Comparison of ENCODE assay signal across 11 cellular contexts in genomic region chr12:106135781-106136180, GRCh38. TPM values are rescaled to one million over a fixed set of nuclear protein-coding genes. Genes with fewer than 3 reads are reported as not detected.
A peak's percentile ranks its signal among the peaks of the same experiment; 100 is the strongest.
DNase-seq lines count a peak whose midpoint lies in the region; ATAC-seq and TF ChIP-seq lines count a peak whose summit lies in the region.
"Had no signal": no experiment of that assay in that cellular context is flagged by ENCODE, and none has a peak within 500 bp of the region (broad histone marks: within the 10 kb centered on the region; RNA-seq: fewer than 3 reads in every experiment).

No MANE protein-coding gene starts in this region.

- H3K27ac ChIP-seq in left ventricle myocardium inferior (replicated peaks) = peak overlapping the region; percentile 98
- H3K27ac ChIP-seq in aorta (ENCODE audit: low read depth in 1 of 2, low read length in 2 of 2) = peak overlapping the region; percentile 31 to 58
- H3K27ac ChIP-seq: spleen had no signal

- H3K4me3 ChIP-seq in left ventricle myocardium inferior = peak overlapping the region; percentile 95
- peak overlapping the region; percentile 20 to 37 for H3K4me3 ChIP-seq in aorta (ENCODE audit: low read length in 2 of 2)

- POLR2A ChIA-PET in activated CD8-positive, alpha-beta T cell treated with anti-CD3 and anti-CD28 coated beads, Interleukin-2, amount 10 ng/mL, durations not matched to agents 7 days and 5 days (lab: Charles Lee) = no interaction called here

- peaks cover 64% of the 10 kb centered on the region for H3K4me1 Mint-ChIP-seq in chondrocyte (ENCODE audit: low read depth)
- H3K4me1 Mint-ChIP-seq in activated CD8-positive, alpha-beta T cell treated with anti-CD3 and anti-CD28 coated beads, Interleukin-2, amount 10 ng/mL, durations not matched to agents 7 days and 5 days (ENCODE audit: low read depth) = no peaks in the 10 kb centered on the region

- H3K9me3 ChIP-seq in left ventricle myocardium inferior (replicated peaks) (no peaks in the 10 kb centered on the region), aorta (ENCODE audit: control insufficient read depth, low read length) (no peaks in the 10 kb centered on the region)
- H3K9me3 ChIP-seq: spleen had no signal

- ATAC-seq in left ventricle myocardium superior (no peak), aorta (ENCODE audit: low FRiP score) (no peak)
- ATAC-seq in activated CD8-positive, alpha-beta T cell treated with anti-CD3 and anti-CD28 coated beads, Interleukin-2, amount 10 ng/mL, durations not matched to agents 7 days and 5 days = no peak
- ATAC-seq in activated CD4-positive, CD25-positive, alpha-beta regulatory T cell treated with anti-CD3 and anti-CD28 coated beads, Interleukin-2, amount 50 U/mL, for 24 hours = no peak

- H3K36me3 Mint-ChIP-seq in chondrocyte (ENCODE audit: low read depth) = peaks cover 14% of the 10 kb centered on the region
- H3K36me3 Mint-ChIP-seq in activated CD8-positive, alpha-beta T cell treated with anti-CD3 and anti-CD28 coated beads, Interleukin-2, amount 10 ng/mL, durations not matched to agents 7 days and 5 days (ENCODE audit: low read depth) = no peaks in the 10 kb centered on the region

- no peak for TF ChIP-seq CTCF in left ventricle myocardium inferior (IDR thresholded peaks at IDR 0.05; ENCODE audit: borderline replicate concordance)
- TF ChIP-seq CTCF in chondrocyte (IDR thresholded peaks at IDR 0.05) = no peak

- H3K4me3 Mint-ChIP-seq in chondrocyte (ENCODE audit: unreplicated experiment) = peak overlapping the region; percentile 94
- no peak overlapping the region for H3K4me3 Mint-ChIP-seq in activated CD8-positive, alpha-beta T cell treated with anti-CD3 and anti-CD28 coated beads, Interleukin-2, amount 10 ng/mL, durations not matched to agents 7 days and 5 days
- H3K4me3 Mint-ChIP-seq: dendritic cell treated with granulocyte-macrophage colony-stimulating factor and Interleukin-4, amounts not matched to agents 40 ng/mL and 50 ng/mL, for 4 days had no signal

- CTCF ChIA-PET in activated CD8-positive, alpha-beta T cell treated with anti-CD3 and anti-CD28 coated beads, Interleukin-2, amount 10 ng/mL, durations not matched to agents 7 days and 5 days (lab: Charles Lee) = interaction anchor here (0.7 to 4.2 kb wide), 18 partner anchors 9 to 716 kb away, joined by 3 to 50 read pairs (median 4); no protein-coding TSS in a partner anchor

- no peaks in the 10 kb centered on the region for H3K9me3 Mint-ChIP-seq in chondrocyte (ENCODE audit: low read depth)
- no peaks in the 10 kb centered on the region for H3K9me3 Mint-ChIP-seq in activated CD8-positive, alpha-beta T cell treated with anti-CD3 and anti-CD28 coated beads, Interleukin-2, amount 10 ng/mL, durations not matched to agents 7 days and 5 days (ENCODE audit: insufficient read depth)
- H3K9me3 Mint-ChIP-seq: CD4-positive, alpha-beta T cell; dendritic cell treated with granulocyte-macrophage colony-stimulating factor and Interleukin-4, amounts not matched to agents 40 ng/mL and 50 ng/mL, for 4 days had no signal

- H3K36me3 ChIP-seq in left ventricle myocardium inferior = no peaks in the 10 kb centered on the region
- no peaks in the 10 kb centered on the region for H3K36me3 ChIP-seq in aorta (ENCODE audit: control insufficient read depth in 1 of 2, insufficient read depth in 2 of 2, low read length in 1 of 2)
- H3K36me3 ChIP-seq: spleen had no signal

- H3K4me1 ChIP-seq in left ventricle myocardium inferior (peaks cover 93% of the 10 kb centered on the region), aorta (ENCODE audit: control insufficient read depth in 1 of 2, insufficient read depth in 2 of 2, low read length in 2 of 2) (peaks cover 2 to 8% of the 10 kb centered on the region in 2 donors)

- no peaks in the 10 kb centered on the region for H3K27me3 ChIP-seq in left ventricle myocardium inferior (ENCODE audit: low read depth)
- no peaks in the 10 kb centered on the region for H3K27me3 ChIP-seq in aorta (ENCODE audit: control insufficient read depth in 1 of 2, insufficient read depth in 2 of 2, low read length in 1 of 2)

- intact Hi-C loops in left ventricle myocardium inferior (cut with micrococcal nuclease) = no loop called here
- intact Hi-C loops in left ventricle myocardium superior (cut with micrococcal nuclease) = loop anchor here (5.0 to 10.0 kb wide), 3 partner anchors 211 to 713 kb away; no protein-coding TSS in a partner anchor
- intact Hi-C loops in aorta (cut with DNase I) = loop anchor here (1.0 to 10.0 kb wide), 9 partner anchors 43 to 715 kb away; no protein-coding TSS in a partner anchor

- WGBS in aorta, 2 donors = 6 to 7% methylated on average over 4 of the region's 4 CpGs

- H3K27ac Mint-ChIP-seq in chondrocyte (ENCODE audit: unreplicated experiment) = peak overlapping the region; percentile 93
- H3K27ac Mint-ChIP-seq in activated CD8-positive, alpha-beta T cell treated with anti-CD3 and anti-CD28 coated beads, Interleukin-2, amount 10 ng/mL, durations not matched to agents 7 days and 5 days = no peak overlapping the region
- H3K27ac Mint-ChIP-seq: CD4-positive, alpha-beta T cell; dendritic cell treated with granulocyte-macrophage colony-stimulating factor and Interleukin-4, amounts not matched to agents 40 ng/mL and 50 ng/mL, for 4 days had no signal

- H3K27me3 Mint-ChIP-seq in chondrocyte (ENCODE audit: low read depth) = no peaks in the 10 kb centered on the region
- peaks cover 54% of the 10 kb centered on the region for H3K27me3 Mint-ChIP-seq in activated CD8-positive, alpha-beta T cell treated with anti-CD3 and anti-CD28 coated beads, Interleukin-2, amount 10 ng/mL, durations not matched to agents 7 days and 5 days (ENCODE audit: low read depth)

- DNase-seq in left ventricle myocardium inferior (no peak), left ventricle myocardium superior (no peak), chondrocyte (ENCODE audit: low spot score) (no peak), medulla oblongata (ENCODE audit: extremely low spot score) (peak; percentile 45), aorta (no peak), hepatic stellate cell (ENCODE audit: low spot score) (no peak)
- DNase-seq in activated CD8-positive, alpha-beta T cell treated with anti-CD3 and anti-CD28 coated beads, Interleukin-2, amount 10 ng/mL, durations not matched to agents 7 days and 5 days = no peak

RNA-seq across cellular contexts. Expression of gene NUAK1, which starts 3.0 kb away (rescaled TPM):
- total RNA-seq in left ventricle myocardium inferior (42.1 TPM), left ventricle myocardium superior (38.8 TPM), chondrocyte (78.1 to 81.4 TPM (median 78.5 TPM) in 3 replicates), aorta (10 to 100 TPM; 28.2 to 37.7 TPM)
- polyA plus RNA-seq in aorta = 1 to 10 TPM; 5.3 to 8.7 TPM
- total RNA-seq in activated CD8-positive, alpha-beta T cell treated with anti-CD3 and anti-CD28 coated beads, Interleukin-2, amount 10 ng/mL, durations not matched to agents 7 days and 5 days = not detected

Comparison
In these comparisons a context has a peak if more than half of its experiments do, and no peak if none do; other contexts are left out.
1. RNA of gene NUAK1, which starts 3.0 kb away (total RNA-seq): 78.1 to 81.4 TPM in chondrocyte, 42.1 TPM in left ventricle myocardium inferior (single experiment), 38.8 TPM in left ventricle myocardium superior (single experiment) and 28.2 to 37.7 TPM in aorta; not detected in activated CD8-positive, alpha-beta T cell treated with anti-CD3 and anti-CD28 coated beads, Interleukin-2, amount 10 ng/mL, durations not matched to agents 7 days and 5 days; every median in the first group is over 10 times any median in the second.